In the genomic region with DNA sequence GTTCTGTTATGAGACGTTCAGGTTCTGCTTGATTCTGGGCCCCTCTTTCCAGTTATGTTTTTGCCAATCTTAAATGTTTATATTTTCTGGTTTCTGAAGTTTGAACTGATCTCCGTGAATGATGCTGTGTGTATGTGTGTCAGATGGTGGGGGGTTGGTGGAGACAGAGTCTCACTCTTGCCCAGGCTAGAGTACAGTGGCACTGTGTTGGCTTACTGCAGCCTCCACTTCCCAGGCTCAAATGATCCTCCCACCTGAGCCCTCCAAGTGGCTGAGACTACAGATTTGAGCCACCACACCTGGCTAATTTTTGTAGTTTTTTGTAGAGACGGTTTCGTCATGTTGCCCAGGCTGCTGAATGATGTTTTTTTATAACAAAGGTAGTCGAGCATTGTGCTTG, we compare ENCODE assay signal across 23 cellular contexts.
"Had no signal": no experiment of that assay in that cellular context is flagged by ENCODE, and none has a peak within 500 bp of the region (broad histone marks: within the 10 kb centered on the region; RNA-seq: fewer than 3 reads in every experiment).

No MANE protein-coding gene starts in this region.

- ATAC-seq: esophagus mucosa; heart left ventricle; left colon; left ventricle myocardium superior; stimulated activated effector memory CD8-positive, alpha-beta T cell treated with anti-CD3 and anti-CD28 coated beads, Interleukin-12 subunit alpha, Interleukin-12 subunit beta, amount 100 ng/mL, for 72 hours; stimulated activated naive CD8-positive, alpha-beta T cell treated with anti-CD3 and anti-CD28 coated beads, Interleukin-15, Interleukin-2, amounts not matched to agents 100 U/mL and 50 U/mL, for 24 hours had no signal

- H3K4me3 ChIP-seq: heart left ventricle, lung, right atrium auricular region, suprapubic skin, thyroid gland, upper lobe of left lung, uterus had no signal

- H3K9me3 ChIP-seq: heart left ventricle, neutrophil, right atrium auricular region, suprapubic skin, thyroid gland, upper lobe of left lung, uterus had no signal

- H3K4me3 Mint-ChIP-seq: dendritic cell treated with granulocyte-macrophage colony-stimulating factor and Interleukin-4, amounts not matched to agents 40 ng/mL and 50 ng/mL, for 4 days; naive B cell; nephron; stimulated activated effector memory CD8-positive, alpha-beta T cell treated with anti-CD3 and anti-CD28 coated beads, Interleukin-12 subunit alpha, Interleukin-12 subunit beta, amount 100 ng/mL, for 72 hours had no signal

- H3K36me3 ChIP-seq: heart left ventricle, neutrophil, right atrium auricular region, suprapubic skin, thyroid gland, upper lobe of left lung, uterus had no signal

- H3K9me3 Mint-ChIP-seq: dendritic cell treated with granulocyte-macrophage colony-stimulating factor and Interleukin-4, amounts not matched to agents 40 ng/mL and 50 ng/mL, for 4 days; nephron; stimulated activated effector memory CD8-positive, alpha-beta T cell treated with anti-CD3 and anti-CD28 coated beads, Interleukin-12 subunit alpha, Interleukin-12 subunit beta, amount 100 ng/mL, for 72 hours had no signal

- H3K27ac Mint-ChIP-seq: dendritic cell treated with granulocyte-macrophage colony-stimulating factor and Interleukin-4, amounts not matched to agents 40 ng/mL and 50 ng/mL, for 4 days; stimulated activated effector memory CD8-positive, alpha-beta T cell treated with anti-CD3 and anti-CD28 coated beads, Interleukin-12 subunit alpha, Interleukin-12 subunit beta, amount 100 ng/mL, for 72 hours had no signal

- DNase-seq: heart left ventricle; hippocampal formation; left colon; left ventricle myocardium superior; midbrain; naive B cell; posterior cingulate gyrus; stimulated activated CD4-positive, alpha-beta T cell treated with anti-CD3 and anti-CD28 coated beads, Interleukin-4, amount 100 ng/mL, for 1 hour; stimulated activated CD8-positive, alpha-beta memory T cell treated with anti-CD3 and anti-CD28 coated beads, Interleukin-4, amount 100 ng/mL, for 48 hours; stimulated activated naive CD8-positive, alpha-beta T cell treated with anti-CD3 and anti-CD28 coated beads, Interleukin-15, Interleukin-2, amounts not matched to agents 100 U/mL and 50 U/mL, for 24 hours; upper lobe of left lung; uterus had no signal

- H3K27ac ChIP-seq: heart left ventricle, neutrophil, right atrium auricular region, suprapubic skin, thyroid gland, upper lobe of left lung, uterus had no signal

- H3K27me3 ChIP-seq: heart left ventricle, neutrophil, right atrium auricular region, suprapubic skin, thyroid gland, upper lobe of left lung, uterus had no signal

- H3K4me1 ChIP-seq: suprapubic skin, thyroid gland, uterus had no signal

- H3K27me3 Mint-ChIP-seq: dendritic cell treated with granulocyte-macrophage colony-stimulating factor and Interleukin-4, amounts not matched to agents 40 ng/mL and 50 ng/mL, for 4 days; naive B cell had no signal

- FAIRE-seq: colon, frontal cortex had no signal
